ENCODE assay signal across 26 cellular contexts in genomic region chr12:3515506-3515905, GRCh38. TPM values are rescaled to one million over a fixed set of nuclear protein-coding genes. Genes with fewer than 3 reads are reported as not detected.
DNase-seq lines count a peak whose midpoint lies in the region; ATAC-seq, FAIRE-seq and TF ChIP-seq lines count a peak whose summit lies in the region.
"Had no signal": no experiment of that assay in that cellular context is flagged by ENCODE, and none has a peak within 500 bp of the region (broad histone marks: within the 10 kb centered on the region; RNA-seq: fewer than 3 reads in every experiment).

No MANE protein-coding gene starts in this region.

- H2BK5ac ChIP-seq in trophoblast cell (ENCODE audit: low read depth, low read length, poor library complexity) = no peak overlapping the region

- H3K23ac ChIP-seq in trophoblast cell (ENCODE audit: low read length) = no peak overlapping the region

- H3K27ac Mint-ChIP-seq in neural progenitor cell = peak overlapping the region; percentile 27
- H3K27ac Mint-ChIP-seq: CD14-positive monocyte; CD4-positive, alpha-beta T cell; CD8-positive, alpha-beta memory T cell; GM23338; HFFc6 had no signal

- intact Hi-C loops in HepG2 (cut with micrococcal nuclease; ENCODE audit: unreplicated experiment) = no loop called here
- intact Hi-C loops in right lobe of liver (cut with DNase I) = no loop called here
- intact Hi-C loops in sciatic nerve (cut with DNase I) = no loop called here

- H4K20me1 ChIP-seq in HepG2 (ENCODE audit: insufficient read depth, low read length) (no peaks in the 10 kb centered on the region), neural progenitor cell (ENCODE audit: low read depth) (no peaks in the 10 kb centered on the region)
- H4K20me1 ChIP-seq: BLaER1 treated with 17β-estradiol and CSF1 and Interleukin-3, amounts not matched to agents 10 nM and 100 nM had no signal

- 8% methylated on average over 5 of the region's 5 CpGs for WGBS in HepG2 (ENCODE audit: low lambda C conversion rate)
- WGBS in right lobe of liver (ENCODE audit: insufficient coverage, low coverage, low lambda C conversion rate, missing lambda C conversion rate) = no CpG with 5 or more reads among the region's 5 CpGs
- no CpG with 5 or more reads among the region's 5 CpGs for WGBS in trophoblast cell (ENCODE audit: extremely low coverage, insufficient coverage, insufficient read length)

- H4K8ac ChIP-seq in trophoblast cell (ENCODE audit: low read depth, low read length) = no peak overlapping the region

- H2AK5ac ChIP-seq in trophoblast cell (ENCODE audit: low read length) = no peak overlapping the region

- H3K36me3 Mint-ChIP-seq in neural progenitor cell = no peaks in the 10 kb centered on the region
- H3K36me3 Mint-ChIP-seq: CD14-positive monocyte had no signal

- no peak for TF ChIP-seq CTCF in HepG2 (CRISPR knock-in tag; IDR thresholded peaks at IDR 0.05)
- TF ChIP-seq CTCF in right lobe of liver (IDR thresholded peaks at IDR 0.05) = no peak
- no peak for TF ChIP-seq CTCF in neural progenitor cell (IDR thresholded peaks at IDR 0.05)

- ATAC-seq in HepG2 (no peak), right lobe of liver (no peak), sciatic nerve (no peak)
- ATAC-seq: A549, GM12878, GM23338 had no signal

- H3K36me3 ChIP-seq in HepG2 (replicated peaks in 1 of 2; ENCODE audit: control insufficient read depth in 1 of 2, insufficient read depth in 2 of 2, low read length in 2 of 2) (no peaks in the 10 kb centered on the region), right lobe of liver (no peaks in the 10 kb centered on the region), neural progenitor cell (no peaks in the 10 kb centered on the region), trophoblast cell (ENCODE audit: control insufficient read depth in 1 of 2, insufficient read depth in 2 of 2, low read length in 2 of 2) (no peaks in the 10 kb centered on the region)
- H3K36me3 ChIP-seq: BE2C; BLaER1 treated with 17β-estradiol and CSF1 and Interleukin-3, amounts not matched to agents 10 nM and 100 nM; HAP-1 had no signal

- no peak overlapping the region for H3K4me3 ChIP-seq in HepG2 (replicated peaks in 1 of 3; ENCODE audit: insufficient read depth in 1 of 3, low read depth in 2 of 3, low read length in 3 of 3)
- no peak overlapping the region for H3K4me3 ChIP-seq in right lobe of liver
- no peak overlapping the region for H3K4me3 ChIP-seq in neural progenitor cell
- H3K4me3 ChIP-seq in trophoblast cell (ENCODE audit: low read depth, low read length) = no peak overlapping the region
- H3K4me3 ChIP-seq: A549; BLaER1 treated with 17β-estradiol and CSF1 and Interleukin-3, amounts not matched to agents 10 nM and 100 nM; GM12878; GM23338; HAP-1 had no signal

- H3K4ac ChIP-seq in trophoblast cell (ENCODE audit: low read depth, low read length) = no peak overlapping the region

- H4K91ac ChIP-seq in trophoblast cell (ENCODE audit: low read depth, low read length) = no peak overlapping the region

- no peak for TF ChIP-seq POLR2A in HepG2 (IDR thresholded peaks at IDR 0.05; ENCODE audit: insufficient read depth in 1 of 2, low read depth in 2 of 2, low read length in 2 of 2)
- no peak for TF ChIP-seq POLR2A in right lobe of liver (IDR thresholded peaks at IDR 0.05)

- no peak for DNase-seq in HepG2 (ENCODE audit: low spot score)
- no peak for DNase-seq in right lobe of liver
- DNase-seq in neural progenitor cell (ENCODE audit: low spot score) = no peak
- DNase-seq in trophoblast cell = no peak
- DNase-seq in sciatic nerve (ENCODE audit: low spot score) = no peak
- no peak for DNase-seq in cerebellar nuclear complex (lab: John Stamatoyannopoulos, UW)
- DNase-seq: 8988T; ACHN; AML-193; BE2C; CD4-positive, alpha-beta T cell; CD8-positive, alpha-beta memory T cell; DMS 273 treated with DMSO at 0.1 percent for 48 hours; DMS79; EL; GDM1; HFFc6 had no signal

- TF ChIP-seq EP300 in HepG2 (IDR thresholded peaks at IDR 0.05; ENCODE audit: low read depth in 2 of 2, low read length in 2 of 2) (no peak), HepG2 (CRISPR knock-in tag; IDR thresholded peaks at IDR 0.05; ENCODE audit: borderline replicate concordance) (no peak)

- in situ Hi-C loops in HepG2 (cut with HindIII; ENCODE audit: extremely low pct_ligation_motif_present, low pct_unique_long_range_greater_than_20kb) = no loop called here

- no peaks in the 10 kb centered on the region for H3K4me1 ChIP-seq in HepG2 (ENCODE audit: insufficient read depth, low read length)
- H3K4me1 ChIP-seq in right lobe of liver = no peaks in the 10 kb centered on the region
- H3K4me1 ChIP-seq in neural progenitor cell = peaks cover 6% of the 10 kb centered on the region
- no peaks in the 10 kb centered on the region for H3K4me1 ChIP-seq in trophoblast cell (ENCODE audit: control insufficient read depth in 1 of 2, insufficient read depth in 2 of 2, low read length in 2 of 2)
- H3K4me1 ChIP-seq: A549, BE2C, HAP-1 had no signal

- H3K27me3 ChIP-seq in HepG2 (ENCODE audit: control insufficient read depth in 1 of 2, insufficient read depth in 2 of 2, low read length in 2 of 2) (peaks cover 0 to 37% of the 10 kb centered on the region in 2 experiments; a peak in 4 of 5 replicates), right lobe of liver (no peaks in the 10 kb centered on the region), neural progenitor cell (no peaks in the 10 kb centered on the region), trophoblast cell (ENCODE audit: insufficient read depth, low read length) (peaks cover 2% of the 10 kb centered on the region)
- H3K27me3 ChIP-seq: BLaER1 treated with 17β-estradiol and CSF1 and Interleukin-3, amounts not matched to agents 10 nM and 100 nM had no signal

- no peak overlapping the region for H2BK120ac ChIP-seq in trophoblast cell (ENCODE audit: insufficient read depth, low read length, poor library complexity)

- no peak overlapping the region for H2BK12ac ChIP-seq in trophoblast cell (ENCODE audit: low read length)

- BruUV-seq in HepG2 (replicated peaks; lab: Mats Ljungman, UMichigan) = no TSS peak

- H3K18ac ChIP-seq in trophoblast cell (ENCODE audit: low read length) = no peak overlapping the region

- H3K4me3 Mint-ChIP-seq in neural progenitor cell = no peak overlapping the region
- H3K4me3 Mint-ChIP-seq: CD14-positive monocyte; CD4-positive, alpha-beta T cell; CD8-positive, alpha-beta memory T cell; GM23338; HFFc6 had no signal

- TF ChIP-seq RAD21 in HepG2 (CRISPR knock-in tag; IDR thresholded peaks at IDR 0.05) = no peak

- no peaks in the 10 kb centered on the region for H3K79me1 ChIP-seq in trophoblast cell (ENCODE audit: low read length)

- CTCF ChIA-PET in HepG2 (lab: Yijun Ruan, JAX; ENCODE audit: low intra/inter-chr PET ratio, low total read pairs) = no interaction called here

- H3K9me3 ChIP-seq in HepG2 (ENCODE audit: low read length) (no peaks in the 10 kb centered on the region), right lobe of liver (no peaks in the 10 kb centered on the region), neural progenitor cell (ENCODE audit: low read depth) (no peaks in the 10 kb centered on the region), trophoblast cell (ENCODE audit: insufficient read depth, low read depth, low read length) (peaks cover 2% of the 10 kb centered on the region)
- H3K9me3 ChIP-seq: A549; BE2C; BLaER1 treated with 17β-estradiol and CSF1 and Interleukin-3, amounts not matched to agents 10 nM and 100 nM; HAP-1 had no signal

- POLR2A ChIA-PET in HepG2 (lab: Yijun Ruan, JAX) = no interaction called here

- H3K27ac ChIP-seq in HepG2 (ENCODE audit: extremely low read length, insufficient read depth, low read length) = no peak overlapping the region
- no peak overlapping the region for H3K27ac ChIP-seq in right lobe of liver
- no peak overlapping the region for H3K27ac ChIP-seq in neural progenitor cell
- H3K27ac ChIP-seq in trophoblast cell (ENCODE audit: low read depth, low read length) = no peak overlapping the region
- H3K27ac ChIP-seq: A549; BLaER1 treated with 17β-estradiol and CSF1 and Interleukin-3, amounts not matched to agents 10 nM and 100 nM had no signal

- no peak overlapping the region for H2AFZ ChIP-seq in HepG2 (ENCODE audit: low read length)
- H2AFZ ChIP-seq in neural progenitor cell (replicated peaks) = no peak overlapping the region
- no peak overlapping the region for H2AFZ ChIP-seq in trophoblast cell (ENCODE audit: insufficient read depth, low read length, poor library complexity)
- H2AFZ ChIP-seq: GM23338 had no signal

- FAIRE-seq in HepG2 (lab: Jason Lieb, UNC) = no peak
- FAIRE-seq: A549, D721Med, GM12878, GM19239 had no signal

- H3K4me2 ChIP-seq in HepG2 (ENCODE audit: low read depth, low read length) (no peak overlapping the region), neural progenitor cell (no peak overlapping the region), trophoblast cell (ENCODE audit: low read length) (no peak overlapping the region)
- H3K4me2 ChIP-seq: A549; BLaER1 treated with 17β-estradiol and CSF1 and Interleukin-3, amounts not matched to agents 10 nM and 100 nM had no signal

- H4K12ac ChIP-seq in trophoblast cell (ENCODE audit: low read depth, low read length) = no peak overlapping the region

- peaks cover 16% of the 10 kb centered on the region for H3K4me1 Mint-ChIP-seq in neural progenitor cell
- H3K4me1 Mint-ChIP-seq: CD14-positive monocyte; CD8-positive, alpha-beta memory T cell had no signal

- H3K9ac ChIP-seq in HepG2 (ENCODE audit: insufficient read depth, low read depth, low read length) (no peak overlapping the region), neural progenitor cell (no peak overlapping the region), trophoblast cell (ENCODE audit: low read length) (peak overlapping the region; percentile 4)
- H3K9ac ChIP-seq: BLaER1 treated with 17β-estradiol and CSF1 and Interleukin-3, amounts not matched to agents 10 nM and 100 nM had no signal

- no peak overlapping the region for H3K14ac ChIP-seq in trophoblast cell (ENCODE audit: low read length)

- H3F3A ChIP-seq in neural progenitor cell (ENCODE audit: low read depth) = no peaks in the 10 kb centered on the region

- peaks cover 2% of the 10 kb centered on the region for H3K27me3 Mint-ChIP-seq in neural progenitor cell (ENCODE audit: insufficient read depth, low read depth)

- no peaks in the 10 kb centered on the region for H3K79me2 ChIP-seq in HepG2 (ENCODE audit: insufficient read depth, low read length)
- no peaks in the 10 kb centered on the region for H3K79me2 ChIP-seq in neural progenitor cell (ENCODE audit: low read depth)
- no peaks in the 10 kb centered on the region for H3K79me2 ChIP-seq in trophoblast cell (ENCODE audit: control insufficient read depth, insufficient read depth, low read length, poor library complexity)

- H3K9me3 Mint-ChIP-seq in neural progenitor cell = no peaks in the 10 kb centered on the region
- H3K9me3 Mint-ChIP-seq: CD14-positive monocyte; CD4-positive, alpha-beta T cell; GM23338; HFFc6 had no signal

RNA-seq across cellular contexts. Expression of gene PRMT8, which starts 24.5 kb away (rescaled TPM):
- total RNA-seq in HepG2 (2016; rRNA removed; fragmentation: Illumina TruSeq; extraction: Trizol) = not detected in 2 replicates
- total RNA-seq in HepG2 (2016; cell fraction: cytosol; rRNA removed; fragmentation: Illumina TruSeq; extraction: Trizol; ENCODE audit: low read depth) = not detected in 2 replicates
- total RNA-seq in HepG2 (2016; cell fraction: insoluble cytoplasmic fraction; rRNA removed; fragmentation: Illumina TruSeq; extraction: Trizol) = not detected in 2 replicates
- total RNA-seq in HepG2 (2016; cell fraction: membrane; rRNA removed; fragmentation: Illumina TruSeq; extraction: Trizol) = not detected in 2 replicates
- not detected in 2 replicates for total RNA-seq in HepG2 (2016; cell fraction: nucleus; rRNA removed; fragmentation: Illumina TruSeq; extraction: Trizol)
- polyA plus RNA-seq in HepG2 (2011; rRNA removed) = not detected in 2 replicates
- not detected in 2 replicates for polyA plus RNA-seq in HepG2 (2011; cell fraction: cytosol; rRNA removed)
- polyA plus RNA-seq in HepG2 (2011; cell fraction: nucleus; rRNA removed) = not detected in 2 replicates
- polyA plus RNA-seq in HepG2 (2012) = not detected in 2 replicates
- not detected in 2 replicates for polyA plus RNA-seq in HepG2 (2016; cell fraction: cytosol; fragmentation: Illumina TruSeq; extraction: Trizol; ENCODE audit: low read depth)
- not detected in 2 replicates for polyA plus RNA-seq in HepG2 (2016; cell fraction: insoluble cytoplasmic fraction; fragmentation: Illumina TruSeq; extraction: Trizol; ENCODE audit: low read depth)
- not detected in 2 replicates for polyA plus RNA-seq in HepG2 (2016; cell fraction: membrane; fragmentation: Illumina TruSeq; extraction: Trizol; ENCODE audit: low read depth)
- not detected in 2 replicates for polyA plus RNA-seq in HepG2 (2016; cell fraction: nucleus; fragmentation: Illumina TruSeq; extraction: Trizol; ENCODE audit: insufficient read depth, low read depth)
- polyA minus RNA-seq in HepG2 (2011; rRNA and poly(A)+ RNA removed; ENCODE audit: low replicate concordance) = not detected in 2 replicates
- polyA minus RNA-seq in HepG2 (2011; cell fraction: cytosol; rRNA and poly(A)+ RNA removed) = not detected in 2 replicates
- not detected in 2 replicates for polyA minus RNA-seq in HepG2 (2011; cell fraction: nucleus; rRNA and poly(A)+ RNA removed)
- total RNA-seq in right lobe of liver = not detected
- 0.80 and 1.2 TPM in 2 replicates for total RNA-seq in neural progenitor cell (ENCODE audit: low replicate concordance)
- polyA plus RNA-seq in trophoblast cell (2013) = 0.01 TPM in 1 of 2 replicates, not detected in the other
- total RNA-seq in sciatic nerve = not detected
- total RNA-seq: CD4-positive, alpha-beta T cell; CD8-positive, alpha-beta memory T cell; GM12878; H4; HFFc6 had no signal
- polyA plus RNA-seq: A549, CD14-positive monocyte, GM12878 had no signal
